16 cellular contexts compared by ENCODE assay signal in the genomic region with DNA sequence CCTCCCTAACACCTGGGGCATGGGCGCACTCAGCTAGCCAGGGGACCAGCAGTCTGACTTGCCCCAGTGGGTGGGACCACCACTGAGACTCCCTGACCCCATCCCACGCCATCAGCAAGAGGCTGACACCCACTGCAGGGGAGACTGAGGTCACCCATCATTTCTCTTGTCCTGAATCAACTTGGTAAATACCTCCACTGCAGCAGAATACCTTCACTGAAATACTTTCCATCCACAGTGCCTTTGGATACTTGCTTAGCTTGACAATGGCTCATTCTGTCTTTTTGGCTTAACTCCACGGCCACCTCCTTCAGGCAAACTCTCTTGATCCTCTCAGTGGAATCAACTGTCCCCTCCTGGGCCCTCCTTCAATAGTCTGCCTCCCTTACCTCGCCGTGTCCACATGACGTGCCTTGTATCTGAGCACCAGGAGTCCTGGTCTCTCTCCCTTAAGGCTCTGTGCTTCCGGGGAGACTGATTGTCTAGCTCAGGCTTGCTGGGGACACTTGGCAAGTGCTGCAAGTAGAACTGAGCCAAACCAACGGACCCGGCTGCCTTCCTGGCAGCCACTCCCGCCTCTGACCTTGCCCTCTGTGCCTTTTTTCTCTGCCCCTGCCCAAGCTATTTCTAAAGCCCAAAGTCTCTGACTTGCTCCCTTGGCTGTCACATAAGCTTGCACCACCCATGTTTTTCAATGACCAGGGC.
A peak's percentile ranks its signal among the peaks of the same experiment; 100 is the strongest.
DNase-seq lines count a peak whose midpoint lies in the region; ATAC-seq and TF ChIP-seq lines count a peak whose summit lies in the region.
"Had no signal": no experiment of that assay in that cellular context is flagged by ENCODE, and none has a peak within 500 bp of the region (broad histone marks: within the 10 kb centered on the region; RNA-seq: fewer than 3 reads in every experiment).

No MANE protein-coding gene starts in this region.

- H3K9me3 ChIP-seq in breast epithelium (no peaks in the 10 kb centered on the region), right cardiac atrium (ENCODE audit: control insufficient read depth, low read length) (no peaks in the 10 kb centered on the region), psoas muscle (no peaks in the 10 kb centered on the region)
- H3K9me3 ChIP-seq: neutrophil, thyroid gland had no signal

- CTCF ChIA-PET in MCF 10A (lab: Yijun Ruan, JAX) = interaction anchor here (0.6 to 2.8 kb wide), 46 partner anchors 8 to 1237 kb away, joined by 3 to 18 read pairs (median 4); no protein-coding TSS in a partner anchor

- TF ChIP-seq POLR2A in breast epithelium (IDR thresholded peaks at IDR 0.05) = no peak

- no TSS peak for BruUV-seq in MCF 10A (replicated peaks; lab: Mats Ljungman, UMichigan)

- peaks cover 0 to 12% of the 10 kb centered on the region in 2 donors for H3K4me1 ChIP-seq in breast epithelium
- H3K4me1 ChIP-seq in right cardiac atrium (ENCODE audit: control insufficient read depth, insufficient read depth, low read length) = peaks cover 5% of the 10 kb centered on the region
- no peaks in the 10 kb centered on the region for H3K4me1 ChIP-seq in psoas muscle
- H3K4me1 ChIP-seq: thyroid gland had no signal

- peaks cover 27% of the 10 kb centered on the region for H3K27me3 Mint-ChIP-seq in MCF 10A (ENCODE audit: insufficient read depth, unreplicated experiment)
- H3K27me3 Mint-ChIP-seq in stimulated activated memory B cell treated with anti-CD40 and anti-IgM and Interleukin-4, amounts not matched to agents 10 μg/mL and 1 μg/mL and 100 μg/mL, for 72 hours = peaks cover 16% of the 10 kb centered on the region

- WGBS in right cardiac atrium = 40% methylated on average over 10 of the region's 10 CpGs
- WGBS in psoas muscle, 3 donors = 40 to 56% (median 47%) methylated on average over 10 of the region's 10 CpGs

- peaks cover 8% of the 10 kb centered on the region for H3K4me1 Mint-ChIP-seq in MCF 10A (ENCODE audit: insufficient read depth, unreplicated experiment)
- peaks cover 14% of the 10 kb centered on the region for H3K4me1 Mint-ChIP-seq in stimulated activated memory B cell treated with anti-CD40 and anti-IgM and Interleukin-4, amounts not matched to agents 10 μg/mL and 1 μg/mL and 100 μg/mL, for 72 hours

- DNase-seq in breast epithelium (ENCODE audit: low spot score in 2 of 2) = peak in 1 of 2 donors; percentile 83
- no peak for DNase-seq in MCF 10A (ENCODE audit: unreplicated experiment)
- DNase-seq in right cardiac atrium = peak in 2 of 3 donors; percentile 37 to 43
- DNase-seq in psoas muscle = no peak
- no peak for DNase-seq in NCI-H128 (lab: John Stamatoyannopoulos, UW; ENCODE audit: unreplicated experiment)
- DNase-seq in KBM-7 = no peak
- no peak for DNase-seq in Kasumi-1 (lab: John Stamatoyannopoulos, UW)
- DNase-seq: activated CD4-positive, alpha-beta T cell treated with anti-CD3 and anti-CD28 coated beads, Interleukin-2, amount 50 U/mL, for 1 hour; activated T-cell treated with anti-CD3 and anti-CD28 coated beads, Interleukin-2, amount 50 U/mL, for 48 hours; CD4-positive, alpha-beta memory T cell; stimulated activated CD4-positive, alpha-beta T cell treated with anti-CD3 and anti-CD28 coated beads, Interleukin-12 subunit alpha, Interleukin-12 subunit beta, amount 100 ng/mL, for 4 hours; T1000; thyroid gland had no signal

- TF ChIP-seq CTCF in breast epithelium (IDR thresholded peaks at IDR 0.05) (no peak), MCF 10A (IDR thresholded peaks at IDR 0.05; ENCODE audit: unreplicated experiment) (no peak), psoas muscle (IDR thresholded peaks at IDR 0.05) (no peak)

- H3K36me3 ChIP-seq in breast epithelium (no peaks in the 10 kb centered on the region), psoas muscle (ENCODE audit: insufficient read depth in 1 of 2, low read depth in 1 of 2) (no peaks in the 10 kb centered on the region)
- H3K36me3 ChIP-seq: neutrophil, thyroid gland had no signal

- in situ Hi-C loops in KBM-7 (cut with MboI; ENCODE audit: low pct_unique_long_range_greater_than_20kb, low sequenced_read_pairs) = no loop called here

- H3K27ac ChIP-seq in breast epithelium = peak overlapping the region; percentile 69 to 85
- peak overlapping the region; percentile 33 for H3K27ac ChIP-seq in right cardiac atrium (ENCODE audit: low read length)
- peak overlapping the region; percentile 16 for H3K27ac ChIP-seq in psoas muscle
- H3K27ac ChIP-seq: neutrophil, thyroid gland had no signal

- no peak overlapping the region for H3K4me3 ChIP-seq in breast epithelium
- no peak overlapping the region for H3K4me3 ChIP-seq in right cardiac atrium (ENCODE audit: low read length)
- no peak overlapping the region for H3K4me3 ChIP-seq in psoas muscle
- H3K4me3 ChIP-seq: thyroid gland had no signal

- no peaks in the 10 kb centered on the region for H3K36me3 Mint-ChIP-seq in MCF 10A (ENCODE audit: insufficient read depth, unreplicated experiment)
- H3K36me3 Mint-ChIP-seq in stimulated activated memory B cell treated with anti-CD40 and anti-IgM and Interleukin-4, amounts not matched to agents 10 μg/mL and 1 μg/mL and 100 μg/mL, for 72 hours = no peaks in the 10 kb centered on the region
- H3K36me3 Mint-ChIP-seq: CD4-positive, alpha-beta memory T cell had no signal

- H3K4me3 Mint-ChIP-seq in MCF 10A (ENCODE audit: unreplicated experiment) = no peak overlapping the region
- H3K4me3 Mint-ChIP-seq in stimulated activated memory B cell treated with anti-CD40 and anti-IgM and Interleukin-4, amounts not matched to agents 10 μg/mL and 1 μg/mL and 100 μg/mL, for 72 hours = no peak overlapping the region
- H3K4me3 Mint-ChIP-seq: CD4-positive, alpha-beta memory T cell; dendritic cell treated with granulocyte-macrophage colony-stimulating factor and Interleukin-4, amounts not matched to agents 40 ng/mL and 50 ng/mL, for 4 days had no signal

- no peaks in the 10 kb centered on the region for H3K9me3 Mint-ChIP-seq in MCF 10A (ENCODE audit: unreplicated experiment)
- H3K9me3 Mint-ChIP-seq in stimulated activated memory B cell treated with anti-CD40 and anti-IgM and Interleukin-4, amounts not matched to agents 10 μg/mL and 1 μg/mL and 100 μg/mL, for 72 hours = no peaks in the 10 kb centered on the region
- H3K9me3 Mint-ChIP-seq: dendritic cell treated with granulocyte-macrophage colony-stimulating factor and Interleukin-4, amounts not matched to agents 40 ng/mL and 50 ng/mL, for 4 days had no signal

- POLR2A ChIA-PET in MCF 10A (lab: Yijun Ruan, JAX) = interaction anchor here (0.8 kb wide), 1 partner anchor 471 kb away, joined by 3 read pairs; no protein-coding TSS in a partner anchor

- H3K27me3 ChIP-seq in breast epithelium (no peaks in the 10 kb centered on the region), right cardiac atrium (ENCODE audit: control insufficient read depth, insufficient read depth) (no peaks in the 10 kb centered on the region), psoas muscle (ENCODE audit: insufficient read depth in 3 of 3, low read length in 2 of 3) (no peaks in the 10 kb centered on the region)
- H3K27me3 ChIP-seq: thyroid gland had no signal

- ATAC-seq in right cardiac atrium (no peak), psoas muscle (peak in 1 of 4 donors; percentile 22)
- ATAC-seq in stimulated activated memory B cell treated with anti-CD40 and anti-IgM and Interleukin-4, amounts not matched to agents 10 μg/mL and 1 μg/mL and 100 μg/mL, for 72 hours = no peak

- intact Hi-C loops in breast epithelium (cut with DNase I; ENCODE audit: low total_unique reads) (loop anchor here (10.0 kb wide), 1 partner anchor 155 kb away; no protein-coding TSS in a partner anchor), MCF 10A (cut with micrococcal nuclease) (loop anchor here (1.0 to 2.0 kb wide), 2 partner anchors 160 to 229 kb away; no protein-coding TSS in a partner anchor), right cardiac atrium (cut with DNase I) (loop anchor here (2.0 to 10.0 kb wide), 8 partner anchors 115 to 233 kb away; a partner anchor contains a TSS), psoas muscle (cut with DNase I) (loop anchor here (1.0 to 5.0 kb wide), 4 partner anchors 159 to 230 kb away; no protein-coding TSS in a partner anchor)

- H3K27ac Mint-ChIP-seq in MCF 10A (ENCODE audit: low read depth, unreplicated experiment) = no peak overlapping the region
- H3K27ac Mint-ChIP-seq in stimulated activated memory B cell treated with anti-CD40 and anti-IgM and Interleukin-4, amounts not matched to agents 10 μg/mL and 1 μg/mL and 100 μg/mL, for 72 hours = no peak overlapping the region
- H3K27ac Mint-ChIP-seq: CD4-positive, alpha-beta memory T cell; dendritic cell treated with granulocyte-macrophage colony-stimulating factor and Interleukin-4, amounts not matched to agents 40 ng/mL and 50 ng/mL, for 4 days had no signal

Comparison
In these comparisons a context has a peak if more than half of its experiments do, and no peak if none do; other contexts are left out.
1. DNase-seq: peak in right cardiac atrium (2 of 3); none in MCF 10A (single experiment), psoas muscle (0 of 2), NCI-H128 (single experiment), KBM-7 (single experiment) and Kasumi-1 (0 of 2).
2. H3K27ac ChIP-seq: peak in every context shown above with its lines; median percentile 77 in breast epithelium; 33 in right cardiac atrium; 16 in psoas muscle.